Comparison of ENCODE assay signal across 1 cellular context in genomic region chr5:140043508-140043872, GRCh38.
TF ChIP-seq lines count a peak whose summit lies in the region.

No MANE protein-coding gene starts in this region.

TF ChIP-seq in HEK293, 187 proteins besides CTCF, POLR2A, EP300 and RAD21 (continued from another document):
- TF ChIP-seq ZBTB10 (tag by site-specific recombination; IDR thresholded peaks at IDR 0.05) (0 out of 2 replicates have a peak, but pooled peaks have one; percentile 51), PBX3 (CRISPR knock-in tag; IDR thresholded peaks at IDR 0.05) (no peak), WT1 (tag by site-specific recombination; IDR thresholded peaks at IDR 0.05) (0 out of 2 replicates have a peak, but pooled peaks have one; percentile 10), ZXDB (tag by site-specific recombination; IDR thresholded peaks at IDR 0.05) (peak; percentile 18; the same call in 1 of the 2 replicates), ZBTB11 (tag by site-specific recombination; conservative IDR thresholded peaks at IDR 0.05; ENCODE audit: low read depth) (0 out of 2 replicates have a peak, but pooled peaks have one; percentile 7), ZBTB48 (tag by site-specific recombination; IDR thresholded peaks at IDR 0.05) (peak; percentile 89), ZBTB8A (tag by site-specific recombination; IDR thresholded peaks at IDR 0.05) (peak; percentile 82; the same call in 1 of the 2 replicates), SP3 (tag by site-specific recombination; IDR thresholded peaks at IDR 0.05) (peak; percentile 53), KLF16 (tag by site-specific recombination; IDR thresholded peaks at IDR 0.05) (peak; percentile 4), TCF7L2 (IDR thresholded peaks at IDR 0.05; ENCODE audit: borderline replicate concordance, low read depth, low read length) (no peak), HOXA7 (CRISPR knock-in tag; IDR thresholded peaks at IDR 0.05; ENCODE audit: borderline replicate concordance) (no peak), ZNF623 (tag by site-specific recombination; IDR thresholded peaks at IDR 0.05) (0 out of 2 replicates have a peak, but pooled peaks have one; percentile 3), SP2 (tag by site-specific recombination; IDR thresholded peaks at IDR 0.05) (0 out of 2 replicates have a peak, but pooled peaks have one; percentile 31), ZNF366 (tag by site-specific recombination; conservative IDR thresholded peaks at IDR 0.05) (0 out of 2 replicates have a peak, but pooled peaks have one; percentile 8), ZNF843 (tag by site-specific recombination; IDR thresholded peaks at IDR 0.05) (0 out of 2 replicates have a peak, but pooled peaks have one; percentile 20), ZBTB17 (tag by site-specific recombination; IDR thresholded peaks at IDR 0.05) (peak; percentile 68), OSR2 (tag by site-specific recombination; IDR thresholded peaks at IDR 0.05) (0 out of 2 replicates have a peak, but pooled peaks have one; percentile 4), ZNF621 (tag by site-specific recombination; IDR thresholded peaks at IDR 0.05) (no peak), KLF9 (tag by site-specific recombination; IDR thresholded peaks at IDR 0.05; ENCODE audit: low read depth) (0 out of 2 replicates have a peak, but pooled peaks have one; percentile 6), YY2 (tag by site-specific recombination; IDR thresholded peaks at IDR 0.05) (0 out of 2 replicates have a peak, but pooled peaks have one; percentile 29), GLI2 (tag by site-specific recombination; IDR thresholded peaks at IDR 0.05; ENCODE audit: borderline replicate concordance, low read depth) (no peak), ZNF112 (tag by site-specific recombination; IDR thresholded peaks at IDR 0.05) (no peak), ZNF426 (tag by site-specific recombination; IDR thresholded peaks at IDR 0.05) (no peak), ZNF148 (tag by site-specific recombination; IDR thresholded peaks at IDR 0.05; ENCODE audit: borderline replicate concordance) (no peak)
